ENCODE assay signal across 15 cellular contexts in the genomic region with DNA sequence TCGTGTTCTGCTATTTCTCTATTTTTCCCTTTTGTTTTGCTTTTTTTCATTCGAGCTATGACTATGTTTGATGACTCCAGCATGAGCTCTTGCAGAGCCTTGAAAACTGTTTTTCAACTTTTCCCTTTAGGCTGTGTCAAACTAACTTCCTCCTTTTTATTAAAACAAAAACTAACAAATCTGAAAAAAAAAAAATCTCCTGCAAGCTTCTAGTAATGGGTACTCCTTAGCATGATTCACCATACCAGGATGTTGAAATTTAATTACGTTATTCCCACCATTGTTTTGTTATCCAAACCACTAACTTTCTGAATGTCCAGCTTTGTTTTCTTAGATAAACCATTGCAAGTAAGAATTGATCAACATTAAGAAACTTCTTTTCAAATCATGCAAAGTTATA. TPM values are rescaled to one million over a fixed set of nuclear protein-coding genes. Genes with fewer than 3 reads are reported as not detected.
A peak's percentile ranks its signal among the peaks of the same experiment; 100 is the strongest.
DNase-seq lines count a peak whose midpoint lies in the region.
"Had no signal": no experiment of that assay in that cellular context is flagged by ENCODE, and none has a peak within 500 bp of the region (broad histone marks: within the 10 kb centered on the region; RNA-seq: fewer than 3 reads in every experiment).

No MANE protein-coding gene starts in this region.

- in situ Hi-C loops in SK-MEL-5 (cut with HindIII; ENCODE audit: low pct_unique_long_range_greater_than_20kb, low sequenced_read_pairs): no loop called here

- intact Hi-C loops in head of caudate nucleus (cut with DNase I): no loop called here

- peak; percentile 22 for DNase-seq in SKM-1 treated with dmso at 0.1 percent for 144 hours (lab: John Stamatoyannopoulos, UW; ENCODE audit: unreplicated experiment)
- DNase-seq in SKM-1 (lab: John Stamatoyannopoulos, UW; ENCODE audit: unreplicated experiment): no peak
- DNase-seq in SK-MEL-5 (ENCODE audit: low read depth, low spot score): peak; percentile 17
- DNase-seq in fibroblast of peridontal ligament (ENCODE audit: extremely low read depth): peak; percentile 72
- peak; percentile 67 for DNase-seq in stromal cell of bone marrow (ENCODE audit: low read depth)
- DNase-seq in activated CD4-positive, CD25-positive, alpha-beta regulatory T cell treated with anti-CD3 and anti-CD28 coated beads, Interleukin-2, amount 50 U/mL, for 72 hours: no peak
- DNase-seq in GM19240 (ENCODE audit: insufficient read length, low spot score): no peak
- DNase-seq in head of caudate nucleus: no peak
- DNase-seq: activated naive CD4-positive, alpha-beta T cell treated with anti-CD3 and anti-CD28 coated beads for 36 hours; dorsolateral prefrontal cortex; GF-D8; midbrain; NCI-H1092 treated with DMSO at 0.1 percent for 48 hours; NCI-H524 treated with DMSO at 0.1 percent for 48 hours had no signal

RNA-seq across cellular contexts. Expression of a gene that starts 12.4 kb away (rescaled TPM):
- not detected in 2 replicates for total RNA-seq in SK-MEL-5 (2014; rRNA removed; shearing (Covaris generic))
- not detected in 2 replicates for polyA plus RNA-seq in SK-MEL-5 (2015; cell fraction: cytosol; rRNA removed)
- not detected in 2 replicates for polyA plus RNA-seq in SK-MEL-5 (2015; cell fraction: nucleus; rRNA removed)
- total RNA-seq: A673; activated naive CD4-positive, alpha-beta T cell treated with anti-CD3 and anti-CD28 coated beads for 36 hours had no signal

Comparison
In these comparisons a context has a peak if more than half of its experiments do, and no peak if none do; other contexts are left out.
1. DNase-seq: peak in SKM-1 treated with dmso at 0.1 percent for 144 hours (single experiment), SK-MEL-5 (single experiment), fibroblast of peridontal ligament (single experiment) and stromal cell of bone marrow (single experiment); none in SKM-1 (single experiment), activated CD4-positive, CD25-positive, alpha-beta regulatory T cell treated with anti-CD3 and anti-CD28 coated beads, Interleukin-2, amount 50 U/mL, for 72 hours (single experiment), GM19240 (single experiment) and head of caudate nucleus (0 of 42).